ENCODE assay signal across 9 cellular contexts in the genomic region with DNA sequence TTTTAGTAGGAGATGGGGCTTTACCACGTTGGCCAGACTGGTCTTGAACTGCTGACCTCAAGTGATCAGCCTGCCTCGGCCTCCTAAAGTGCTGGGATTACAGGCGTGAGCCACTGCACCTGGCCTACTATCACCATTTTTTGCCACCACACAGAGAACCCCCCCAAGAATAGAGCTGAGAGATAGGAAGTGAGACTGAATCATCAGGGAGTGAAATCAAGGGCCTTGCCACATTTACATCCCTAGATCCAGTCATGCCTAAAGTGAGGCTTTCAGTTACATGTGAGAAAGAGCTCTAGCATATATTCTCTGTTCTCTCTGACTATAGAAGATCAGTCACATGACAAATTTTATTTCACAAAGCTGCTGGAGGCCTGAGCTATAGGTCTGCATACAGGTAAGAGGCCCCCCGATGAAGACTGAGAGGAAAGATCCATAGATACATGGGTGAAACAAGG. TPM values are rescaled to one million over a fixed set of nuclear protein-coding genes. Genes with fewer than 3 reads are reported as not detected.
DNase-seq lines count a peak whose midpoint lies in the region; ATAC-seq, FAIRE-seq and TF ChIP-seq lines count a peak whose summit lies in the region.
"Had no signal": no experiment of that assay in that cellular context is flagged by ENCODE, and none has a peak within 500 bp of the region (broad histone marks: within the 10 kb centered on the region; RNA-seq: fewer than 3 reads in every experiment).

No MANE protein-coding gene starts in this region.

- WGBS in K562 (ENCODE audit: insufficient coverage, low coverage, missing lambda C conversion rate) = 16% methylated on average over 4 of the region's 4 CpGs

- ATAC-seq in GM21381 (IDR thresholded peaks at IDR 0.05; ENCODE audit: unreplicated experiment) (peak; percentile 28), HG03439 (IDR thresholded peaks at IDR 0.05; ENCODE audit: unreplicated experiment) (peak; percentile 18), K562 (no peak)

- no peak for TF ChIP-seq EP300 in K562 (IDR thresholded peaks at IDR 0.05; ENCODE audit: low read length)

- CTCF ChIA-PET in K562 (lab: Yijun Ruan, JAX; ENCODE audit: low intra/inter-chr PET ratio) = no interaction called here

- intact Hi-C loops in K562 (cut with micrococcal nuclease) = no loop called here

- H3K27ac ChIP-seq in K562 (ENCODE audit: extremely low read depth, low read depth, low read length) = no peak overlapping the region

- H3K79me2 ChIP-seq in K562 (ENCODE audit: control insufficient read depth, insufficient read depth, low read length) = no peaks in the 10 kb centered on the region

- H4K20me1 ChIP-seq in K562 (replicated peaks; ENCODE audit: control insufficient read depth, insufficient read depth, low read length) = 0 out of 2 replicates have a peak, but pooled peaks cover 3% of the 10 kb centered on the region

- H3K9ac ChIP-seq in K562 (ENCODE audit: insufficient read depth in 1 of 2, low read depth in 2 of 2, low read length in 2 of 2) = no peak overlapping the region

- H3K9me1 ChIP-seq in K562 (ENCODE audit: control insufficient read depth, insufficient read depth, low read length) = no peaks in the 10 kb centered on the region

- FAIRE-seq in K562 (lab: Jason Lieb, UNC) = no peak
- FAIRE-seq: HTR-8/SVneo had no signal

- TF ChIP-seq CTCF in GM13976 (IDR thresholded peaks at IDR 0.05; ENCODE audit: borderline replicate concordance, control extremely low read depth, extremely low read depth, insufficient read depth, missing control alignments) = no peak
- TF ChIP-seq CTCF in K562 (IDR thresholded peaks at IDR 0.05 in 2 of 3, conservative IDR thresholded peaks at IDR 0.05 in 1 of 3; ENCODE audit: insufficient read depth in 2 of 3, low read depth in 1 of 3, low read length in 3 of 3) = no peak

- BruUV-seq in K562 (replicated peaks; lab: Mats Ljungman, UMichigan) = no TSS peak

- H3K4me2 ChIP-seq in K562 (ENCODE audit: insufficient read depth, low read length) = no peak overlapping the region

- peak; percentile 56 for DNase-seq in GM13976 (ENCODE audit: low spot score)
- DNase-seq in K562 (ENCODE audit: extremely low read depth in 1 of 4, low spot score in 3 of 4) = no peak
- DNase-seq in D341Med (ENCODE audit: low spot score) = no peak
- DNase-seq in Kasumi-1 (lab: John Stamatoyannopoulos, UW) = no peak
- DNase-seq in cortex of kidney (lab: John Stamatoyannopoulos, UW) = no peak
- no peak for DNase-seq in NCI-H1105 (lab: John Stamatoyannopoulos, UW)

- H3K4me1 ChIP-seq in K562 (replicated peaks in 1 of 2; ENCODE audit: control insufficient read depth in 2 of 2, insufficient read depth in 2 of 2, low read length in 2 of 2) = peaks cover 5 to 17% of the 10 kb centered on the region in 2 experiments; a peak in 4 of 5 replicates

- in situ Hi-C loops in GM13976 (cut with MboI; ENCODE audit: low sequenced_read_pairs, unreplicated experiment) (loop anchor here (25.0 kb wide), 1 partner anchor 344 kb away; no protein-coding TSS in a partner anchor), K562 (cut with MboI) (no loop called here)

- no peaks in the 10 kb centered on the region; a peak in 1 of 5 replicates for H3K27me3 ChIP-seq in K562 (ENCODE audit: control insufficient read depth in 2 of 2, insufficient read depth in 2 of 2, low read length in 2 of 2)

- H2AFZ ChIP-seq in K562 (ENCODE audit: low read depth, low read length) = no peak overlapping the region

- H3K9me3 ChIP-seq in K562 (replicated peaks; ENCODE audit: control insufficient read depth, insufficient read depth, low read depth, low read length) = no peaks in the 10 kb centered on the region

- no peak for TF ChIP-seq POLR2A in K562 (conservative IDR thresholded peaks at IDR 0.05)

- POLR2A ChIA-PET in K562 (lab: Yijun Ruan, JAX) = interaction anchor here (0.6 kb wide), 1 partner anchor 21 kb away, joined by 3 read pairs; no protein-coding TSS in a partner anchor

- TF ChIP-seq RAD21 in K562 (CRISPR knock-in tag; conservative IDR thresholded peaks at IDR 0.05 in 1 of 2, IDR thresholded peaks at IDR 0.05 in 1 of 2) = no peak

- H3K36me3 ChIP-seq in K562 (ENCODE audit: control insufficient read depth, insufficient read depth, low read length) = no peaks in the 10 kb centered on the region

- no peak overlapping the region for H3K4me3 ChIP-seq in K562

TF ChIP-seq in K562, 482 proteins besides CTCF, POLR2A, EP300 and RAD21:
- TF ChIP-seq, protein P1, sequence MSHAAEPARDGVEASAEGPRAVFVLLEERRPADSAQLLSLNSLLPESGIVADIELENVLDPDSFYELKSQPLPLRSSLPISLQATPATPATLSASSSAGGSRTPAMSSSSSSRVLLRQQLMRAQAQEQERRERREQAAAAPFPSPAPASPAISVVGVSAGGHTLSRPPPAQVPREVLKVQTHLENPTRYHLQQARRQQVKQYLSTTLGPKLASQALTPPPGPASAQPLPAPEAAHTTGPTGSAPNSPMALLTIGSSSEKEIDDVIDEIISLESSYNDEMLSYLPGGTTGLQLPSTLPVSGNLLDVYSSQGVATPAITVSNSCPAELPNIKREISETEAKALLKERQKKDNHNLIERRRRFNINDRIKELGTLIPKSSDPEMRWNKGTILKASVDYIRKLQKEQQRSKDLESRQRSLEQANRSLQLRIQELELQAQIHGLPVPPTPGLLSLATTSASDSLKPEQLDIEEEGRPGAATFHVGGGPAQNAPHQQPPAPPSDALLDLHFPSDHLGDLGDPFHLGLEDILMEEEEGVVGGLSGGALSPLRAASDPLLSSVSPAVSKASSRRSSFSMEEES (CRISPR knock-in tag; IDR thresholded peaks at IDR 0.05) = peak; percentile 70
- TF ChIP-seq NFYB (IDR thresholded peaks at IDR 0.05; ENCODE audit: extremely low read depth, insufficient read length) (no peak), MCM2 (IDR thresholded peaks at IDR 0.05; ENCODE audit: low read depth) (no peak)

RNA-seq across cellular contexts. Expression of a gene that starts 28.0 kb away (rescaled TPM):
- total RNA-seq in K562 (2011; cell fraction: chromatin; rRNA removed; ENCODE audit: low replicate concordance) = 25.9 and 38.5 TPM in 2 replicates
- 8.8 and 10.0 TPM in 2 replicates for total RNA-seq in K562 (2011; cell fraction: nucleolus; rRNA removed)
- 17.4 and 18.4 TPM in 2 replicates for total RNA-seq in K562 (2011; cell fraction: nucleoplasm; rRNA removed)
- total RNA-seq in K562 (2014; rRNA removed) = 30.7 and 34.7 TPM in 2 replicates
- 61.3 and 73.9 TPM in 2 replicates for total RNA-seq in K562 (2014; rRNA removed; fragmentation: Illumina TruSeq; extraction: Trizol)
- total RNA-seq in K562 (2015; rRNA removed; fragmentation: Illumina TruSeq; extraction: Trizol) = 46.5 and 47.0 TPM in 2 replicates
- total RNA-seq in K562 (2021) = 68.8 and 69.5 TPM in 2 replicates
- polyA plus RNA-seq in K562 (2011; rRNA removed) = 57.7 and 88.2 TPM in 2 replicates
- polyA plus RNA-seq in K562 (2011; cell fraction: cytosol; rRNA removed) = 28.6 and 42.6 TPM in 2 replicates
- 23.7 and 33.0 TPM in 2 replicates for polyA plus RNA-seq in K562 (2011; cell fraction: nucleus; rRNA removed)
- 49.1 and 51.2 TPM in 2 replicates for polyA plus RNA-seq in K562 (2012)
- 52.0 and 52.8 TPM in 2 replicates for polyA plus RNA-seq in K562 (2014; fragmentation: Illumina TruSeq; extraction: Trizol)
- polyA plus RNA-seq in K562 (2014; fragmentation: Nextera tagmentation; extraction: Ambion mirVana) = 1 to 10 TPM; 6.8 to 7.5 TPM
- polyA plus RNA-seq in K562 (2014; rRNA removed) = 36.7 and 43.9 TPM in 2 replicates
- 80.5 and 109 TPM in 2 replicates for polyA minus RNA-seq in K562 (2011; rRNA and poly(A)+ RNA removed)
- 18.0 and 41.3 TPM in 2 replicates for polyA minus RNA-seq in K562 (2011; cell fraction: cytosol; rRNA and poly(A)+ RNA removed)
- 8.1 and 14.1 TPM in 2 replicates for polyA minus RNA-seq in K562 (2011; cell fraction: nucleus; rRNA and poly(A)+ RNA removed)

RNA-seq across cellular contexts. Expression of a gene that starts 37.5 kb away (rescaled TPM):
- total RNA-seq in K562 (2011; cell fraction: chromatin; rRNA removed; ENCODE audit: low replicate concordance) = 30.5 and 48.2 TPM in 2 replicates
- 34.2 and 70.4 TPM in 2 replicates for total RNA-seq in K562 (2011; cell fraction: nucleolus; rRNA removed)
- total RNA-seq in K562 (2011; cell fraction: nucleoplasm; rRNA removed) = 75.8 and 139 TPM in 2 replicates
- total RNA-seq in K562 (2014; rRNA removed) (1,173 and 2,226 TPM in 2 replicates), K562 (2014; rRNA removed; fragmentation: Illumina TruSeq; extraction: Trizol) (959 and 1,048 TPM in 2 replicates), K562 (2015; rRNA removed; fragmentation: Illumina TruSeq; extraction: Trizol) (1,394 and 1,397 TPM in 2 replicates), K562 (2021) (583 and 608 TPM in 2 replicates)
- polyA plus RNA-seq in K562 (2011; rRNA removed) (266 and 531 TPM in 2 replicates), K562 (2014; fragmentation: Illumina TruSeq; extraction: Trizol) (1,329 TPM in 2 replicates), K562 (2014; fragmentation: Nextera tagmentation; extraction: Ambion mirVana) (100 to 1,000 TPM; 382 to 669 TPM), K562 (2014; rRNA removed) (1,359 and 1,607 TPM in 2 replicates)
- 433 and 683 TPM in 2 replicates for polyA plus RNA-seq in K562 (2011; cell fraction: cytosol; rRNA removed)
- polyA plus RNA-seq in K562 (2011; cell fraction: nucleus; rRNA removed) = 284 and 308 TPM in 2 replicates
- 1,629 and 1,914 TPM in 2 replicates for polyA plus RNA-seq in K562 (2012)
- polyA minus RNA-seq in K562 (2011; rRNA and poly(A)+ RNA removed) = 163 and 256 TPM in 2 replicates
- polyA minus RNA-seq in K562 (2011; cell fraction: cytosol; rRNA and poly(A)+ RNA removed) = 121 and 183 TPM in 2 replicates
- polyA minus RNA-seq in K562 (2011; cell fraction: nucleus; rRNA and poly(A)+ RNA removed) = 21.8 and 28.5 TPM in 2 replicates
